Comparison of ENCODE assay signal across 8 cellular contexts in the genomic region with DNA sequence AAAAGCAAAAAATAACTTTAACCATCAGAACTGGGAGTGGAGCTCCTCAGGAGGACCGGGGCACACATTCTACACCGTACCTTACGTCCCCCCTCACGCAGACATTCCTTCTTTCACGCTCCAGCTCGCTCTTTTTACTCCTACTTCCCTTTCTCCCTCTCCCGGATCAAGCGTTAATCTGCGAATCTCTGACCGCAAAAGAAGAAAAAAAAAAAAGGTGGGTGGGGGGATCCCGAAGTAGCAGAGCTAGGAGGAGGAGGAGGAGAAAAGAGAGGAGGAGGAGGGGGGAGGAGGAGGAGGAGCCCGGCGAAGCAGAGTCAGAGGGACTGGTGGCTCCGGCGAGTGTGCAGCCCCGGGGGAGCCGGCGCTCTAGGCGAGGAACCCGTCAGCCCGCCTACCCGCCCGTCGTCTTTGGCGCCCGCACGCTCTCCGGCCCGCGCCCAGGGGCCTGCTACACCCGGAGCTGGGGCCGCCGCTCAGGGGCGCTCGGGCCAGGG. TPM values are rescaled to one million over a fixed set of nuclear protein-coding genes. Genes with fewer than 3 reads are reported as not detected.
DNase-seq lines count a peak whose midpoint lies in the region; TF ChIP-seq lines count a peak whose summit lies in the region.

A gene (plus strand): TSS at position 320 of the 497 bp plus-strand sequence.

- H3K9me3 ChIP-seq in stomach smooth muscle (ENCODE audit: control insufficient read depth in 2 of 2, low read length in 2 of 2): no peaks in the 10 kb centered on the region

- no peak within 1 kb of the TSS for H3K27ac Mint-ChIP-seq in chondrocyte (ENCODE audit: unreplicated experiment)

- peak within 1 kb of the TSS; percentile 49 to 72 for H3K4me3 ChIP-seq in stomach smooth muscle (ENCODE audit: low read length in 2 of 2)

- no peak within 1 kb of the TSS for H3K9ac ChIP-seq in stomach smooth muscle (ENCODE audit: low read length in 2 of 2)

- peaks cover 9% of the 10 kb centered on the region for H3K9me3 Mint-ChIP-seq in chondrocyte (ENCODE audit: low read depth)

- H3K27me3 Mint-ChIP-seq in chondrocyte (ENCODE audit: low read depth): no peaks in the 10 kb centered on the region

- H3K4me3 Mint-ChIP-seq in chondrocyte (ENCODE audit: unreplicated experiment): peak within 1 kb of the TSS; percentile 63

- DNase-seq in D341Med (ENCODE audit: low spot score) (peak; percentile 79), NCI-H226 (peak; percentile 58), chondrocyte (ENCODE audit: low spot score) (no peak), lung microvascular endothelial cell (ENCODE audit: low read depth in 2 of 2) (no peak), NCI-H446 treated with DMSO at 0.1 percent for 48 hours (lab: John Stamatoyannopoulos, UW) (no peak), pons (ENCODE audit: low spot score) (no peak), HT-29 (ENCODE audit: low spot score) (no peak)

- TF ChIP-seq CTCF in chondrocyte (IDR thresholded peaks at IDR 0.05): no peak

- H3K4me1 ChIP-seq in stomach smooth muscle (ENCODE audit: control insufficient read depth, insufficient read depth, low read length): peaks cover 3% of the 10 kb centered on the region

- no peaks in the 10 kb centered on the region for H3K36me3 Mint-ChIP-seq in chondrocyte (ENCODE audit: low read depth)

- no peaks in the 10 kb centered on the region for H3K4me1 Mint-ChIP-seq in chondrocyte (ENCODE audit: low read depth)

- H3K36me3 ChIP-seq in stomach smooth muscle (ENCODE audit: control insufficient read depth in 2 of 2, insufficient read depth in 2 of 2, low read length in 2 of 2): no peaks in the 10 kb centered on the region

- H3K27ac ChIP-seq in stomach smooth muscle (ENCODE audit: low read length): no peak within 1 kb of the TSS

- H3K27me3 ChIP-seq in stomach smooth muscle (ENCODE audit: control insufficient read depth in 1 of 2, insufficient read depth in 2 of 2, low read length in 2 of 2): peaks cover 0 to 24% of the 10 kb centered on the region in 2 donors

RNA-seq across cellular contexts. Expression of the gene that starts here (rescaled TPM):
- total RNA-seq in chondrocyte (2.1 to 2.2 TPM (median 2.1 TPM) in 3 replicates), lung microvascular endothelial cell (14.1 and 19.2 TPM in 2 replicates)
- not detected in 2 replicates for total RNA-seq in HT-29 (2014; rRNA removed; shearing (Covaris generic))

Comparison
In these comparisons a context has a peak if more than half of its experiments do, and no peak if none do; other contexts are left out.
1. DNase-seq: peak in D341Med (single experiment) and NCI-H226 (single experiment); none in chondrocyte (single experiment), lung microvascular endothelial cell (0 of 2), NCI-H446 treated with DMSO at 0.1 percent for 48 hours (single experiment), pons (single experiment) and HT-29 (single experiment).